ENCODE assay signal across 27 cellular contexts in the genomic region with DNA sequence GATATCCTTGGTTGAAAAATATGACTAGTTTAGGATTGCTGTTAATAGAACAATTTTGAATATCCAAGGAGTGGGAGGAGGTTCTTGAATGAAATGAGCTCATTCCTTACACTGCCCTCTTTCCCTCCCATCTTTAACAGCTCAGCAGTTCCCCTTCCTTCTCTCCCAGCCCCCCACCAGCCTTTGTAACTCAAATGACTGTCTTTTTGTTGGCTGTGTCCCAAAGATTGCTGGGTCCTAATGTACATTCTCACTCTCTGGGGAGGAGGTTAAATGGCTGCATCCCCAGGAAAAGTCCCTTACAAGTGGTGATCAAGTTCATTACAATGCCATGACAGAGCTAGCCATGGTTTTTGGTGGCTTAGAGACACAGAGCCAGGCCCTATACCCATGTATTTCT.
A peak's percentile ranks its signal among the peaks of the same experiment; 100 is the strongest.
DNase-seq lines count a peak whose midpoint lies in the region; FAIRE-seq and TF ChIP-seq lines count a peak whose summit lies in the region.
"Had no signal": no experiment of that assay in that cellular context is flagged by ENCODE, and none has a peak within 500 bp of the region (broad histone marks: within the 10 kb centered on the region; RNA-seq: fewer than 3 reads in every experiment).

No MANE protein-coding gene starts in this region.

- CTCF ChIA-PET in activated CD4-positive, alpha-beta memory T cell treated with anti-CD3 and anti-CD28 coated beads for 36 hours (lab: Charles Lee): interaction anchor here (2.6 kb wide), 1 partner anchor 10 kb away, joined by 12 read pairs; no protein-coding TSS in a partner anchor

- H3K9me3 Mint-ChIP-seq in activated CD4-positive, alpha-beta memory T cell treated with anti-CD3 and anti-CD28 coated beads for 36 hours: no peaks in the 10 kb centered on the region
- H3K9me3 Mint-ChIP-seq: activated CD4-positive, alpha-beta memory T cell treated with anti-CD3 and anti-CD28 coated beads, Interleukin-2, amount 10 ng/mL, durations not matched to agents 7 days and 5 days; central memory CD8-positive, alpha-beta T cell; naive thymus-derived CD8-positive, alpha-beta T cell; stimulated activated naive CD8-positive, alpha-beta T cell treated with anti-CD3 and anti-CD28 coated beads, Interleukin-15, amount 100 ng/mL, for 72 hours had no signal

- no peaks in the 10 kb centered on the region for H3K79me2 ChIP-seq in osteoblast (ENCODE audit: insufficient read depth, low read length)
- H3K79me2 ChIP-seq: hepatocyte had no signal

- H3K4me3 ChIP-seq in osteoblast (ENCODE audit: insufficient read depth, low read length): no peak overlapping the region
- H3K4me3 ChIP-seq: BLaER1 treated with 17β-estradiol and CSF1 and Interleukin-3, amounts not matched to agents 10 nM and 100 nM; hepatocyte; ovary; upper lobe of left lung had no signal

- peak; percentile 68 for DNase-seq in EH (ENCODE audit: low read depth)
- DNase-seq in RCC 7860 (ENCODE audit: low spot score): peak; percentile 75
- peak; percentile 56 for DNase-seq in glomerular visceral epithelial cell (ENCODE audit: extremely low spot score)
- no peak for DNase-seq in osteoblast (ENCODE audit: insufficient read length, low spot score, missing footprints)
- DNase-seq in effector CD4-positive, alpha-beta T cell: no peak
- no peak for DNase-seq in NCI-H1436 treated with DMSO at 0.1 percent for 48 hours (lab: John Stamatoyannopoulos, UW)
- DNase-seq in activated CD4-positive, alpha-beta memory T cell treated with anti-CD3 and anti-CD28 coated beads for 36 hours: no peak
- no peak for DNase-seq in cortex of kidney (lab: John Stamatoyannopoulos, UW)
- DNase-seq: ACHN; activated CD4-positive, alpha-beta memory T cell treated with anti-CD3 and anti-CD28 coated beads, Interleukin-2, amount 10 ng/mL, durations not matched to agents 7 days and 5 days; activated CD4-positive, CD25-positive, alpha-beta regulatory T cell; activated naive CD4-positive, alpha-beta T cell; activated T-cell treated with anti-CD3 and anti-CD28 coated beads, Interleukin-2, amount 50 U/mL, for 1 hour; Caco-2; effector CD8-positive, alpha-beta T cell; erythroblast; foreskin keratinocyte; naive thymus-derived CD8-positive, alpha-beta T cell; NCI-H526 treated with DMSO at 0.1 percent for 48 hours; ovary; stimulated activated naive CD8-positive, alpha-beta T cell treated with anti-CD3 and anti-CD28 coated beads, Interleukin-15, amount 100 ng/mL, for 72 hours; upper lobe of left lung had no signal

- no peaks in the 10 kb centered on the region for H3K36me3 Mint-ChIP-seq in activated CD4-positive, alpha-beta memory T cell treated with anti-CD3 and anti-CD28 coated beads for 36 hours
- H3K36me3 Mint-ChIP-seq: naive thymus-derived CD8-positive, alpha-beta T cell had no signal

- intact Hi-C loops in activated CD4-positive, alpha-beta memory T cell treated with anti-CD3 and anti-CD28 coated beads for 36 hours (cut with micrococcal nuclease): loop anchor here (10.0 kb wide), 1 partner anchor 105 kb away; no protein-coding TSS in a partner anchor

- H3K27me3 Mint-ChIP-seq in activated CD4-positive, alpha-beta memory T cell treated with anti-CD3 and anti-CD28 coated beads for 36 hours: peaks cover 4% of the 10 kb centered on the region
- H3K27me3 Mint-ChIP-seq: stimulated activated naive CD8-positive, alpha-beta T cell treated with anti-CD3 and anti-CD28 coated beads, Interleukin-15, amount 100 ng/mL, for 72 hours had no signal

- peak overlapping the region; percentile 9 for H3K4me2 ChIP-seq in osteoblast (ENCODE audit: insufficient read depth, low read length)
- H3K4me2 ChIP-seq: hepatocyte, KMS-11 had no signal

- POLR2A ChIA-PET in activated CD4-positive, alpha-beta memory T cell treated with anti-CD3 and anti-CD28 coated beads for 36 hours (lab: Charles Lee): interaction anchor here (0.6 kb wide), 1 partner anchor 14 kb away, joined by 3 read pairs; no protein-coding TSS in a partner anchor

- no peak overlapping the region for H3K4me3 Mint-ChIP-seq in activated CD4-positive, alpha-beta memory T cell treated with anti-CD3 and anti-CD28 coated beads for 36 hours
- H3K4me3 Mint-ChIP-seq: activated CD4-positive, alpha-beta memory T cell treated with anti-CD3 and anti-CD28 coated beads, Interleukin-2, amount 10 ng/mL, durations not matched to agents 7 days and 5 days; central memory CD8-positive, alpha-beta T cell; naive thymus-derived CD8-positive, alpha-beta T cell; stimulated activated naive CD8-positive, alpha-beta T cell treated with anti-CD3 and anti-CD28 coated beads, Interleukin-15, amount 100 ng/mL, for 72 hours had no signal

- no peaks in the 10 kb centered on the region for H4K20me1 ChIP-seq in osteoblast (ENCODE audit: insufficient read depth, low read length)
- H4K20me1 ChIP-seq: BLaER1 treated with 17β-estradiol and CSF1 and Interleukin-3, amounts not matched to agents 10 nM and 100 nM had no signal

- H3K9me3 ChIP-seq in osteoblast (ENCODE audit: low read depth, low read length): no peaks in the 10 kb centered on the region
- H3K9me3 ChIP-seq: BLaER1 treated with 17β-estradiol and CSF1 and Interleukin-3, amounts not matched to agents 10 nM and 100 nM; Caco-2; ovary; upper lobe of left lung had no signal

- no peaks in the 10 kb centered on the region for H3K36me3 ChIP-seq in osteoblast (ENCODE audit: insufficient read depth, low read length)
- H3K36me3 ChIP-seq: ovary, upper lobe of left lung had no signal

- H3K27ac Mint-ChIP-seq in activated CD4-positive, alpha-beta memory T cell treated with anti-CD3 and anti-CD28 coated beads for 36 hours: no peak overlapping the region
- H3K27ac Mint-ChIP-seq: activated CD4-positive, alpha-beta memory T cell treated with anti-CD3 and anti-CD28 coated beads, Interleukin-2, amount 10 ng/mL, durations not matched to agents 7 days and 5 days; naive thymus-derived CD8-positive, alpha-beta T cell had no signal

- peak; percentile 57 for FAIRE-seq in RCC 7860 (lab: Jason Lieb, UNC)
- FAIRE-seq: H54 had no signal

- H3K4me1 ChIP-seq in osteoblast (ENCODE audit: insufficient read depth, low read length): peaks cover 55% of the 10 kb centered on the region
- H3K4me1 ChIP-seq: Caco-2, upper lobe of left lung had no signal

- H2AFZ ChIP-seq in osteoblast (ENCODE audit: low read length): peak overlapping the region; percentile 17
- H2AFZ ChIP-seq: hepatocyte had no signal

- no peaks in the 10 kb centered on the region for H3K27me3 ChIP-seq in osteoblast (ENCODE audit: insufficient read depth, low read length)
- H3K27me3 ChIP-seq: BLaER1 treated with 17β-estradiol and CSF1 and Interleukin-3, amounts not matched to agents 10 nM and 100 nM; foreskin keratinocyte; hepatocyte; ovary; upper lobe of left lung had no signal

- H3K4me1 Mint-ChIP-seq in activated CD4-positive, alpha-beta memory T cell treated with anti-CD3 and anti-CD28 coated beads for 36 hours (ENCODE audit: low read depth): no peaks in the 10 kb centered on the region
- H3K4me1 Mint-ChIP-seq: activated CD4-positive, alpha-beta memory T cell treated with anti-CD3 and anti-CD28 coated beads, Interleukin-2, amount 10 ng/mL, durations not matched to agents 7 days and 5 days; central memory CD8-positive, alpha-beta T cell; naive thymus-derived CD8-positive, alpha-beta T cell; stimulated activated naive CD8-positive, alpha-beta T cell treated with anti-CD3 and anti-CD28 coated beads, Interleukin-15, amount 100 ng/mL, for 72 hours had no signal

- TF ChIP-seq CTCF in osteoblast (IDR thresholded peaks at IDR 0.05; ENCODE audit: extremely low read depth, low read depth, low read length): no peak

- H3K27ac ChIP-seq in osteoblast (ENCODE audit: low read depth, low read length): no peak overlapping the region
- H3K27ac ChIP-seq: BLaER1 treated with 17β-estradiol and CSF1 and Interleukin-3, amounts not matched to agents 10 nM and 100 nM; foreskin keratinocyte; hepatocyte; KMS-11; ovary; upper lobe of left lung had no signal

Comparison
In these comparisons a context has a peak if more than half of its experiments do, and no peak if none do; other contexts are left out.
1. DNase-seq: peak in EH (single experiment), RCC 7860 (single experiment) and glomerular visceral epithelial cell (single experiment); none in osteoblast (single experiment), effector CD4-positive, alpha-beta T cell (single experiment), NCI-H1436 treated with DMSO at 0.1 percent for 48 hours (single experiment), activated CD4-positive, alpha-beta memory T cell treated with anti-CD3 and anti-CD28 coated beads for 36 hours (single experiment) and cortex of kidney (single experiment).